In genomic region chr9:81690251-81690851, GRCh38 we compare ENCODE assay signal across 8 cellular contexts.
DNase-seq lines count a peak whose midpoint lies in the region; ATAC-seq and TF ChIP-seq lines count a peak whose summit lies in the region.

No MANE protein-coding gene starts in this region.

- DNase-seq in GM12865 (ENCODE audit: low read depth) (no peak), NCI-H526 treated with DMSO at 0.1 percent for 48 hours (lab: John Stamatoyannopoulos, UW) (peak; percentile 67), ecto neural progenitor cell (ENCODE audit: low spot score) (peak; percentile 65), AML-193 (lab: John Stamatoyannopoulos, UW) (no peak), DMS 273 (lab: John Stamatoyannopoulos, UW; ENCODE audit: unreplicated experiment) (no peak)

- peaks cover 11 to 25% of the 10 kb centered on the region in 2 donors for H3K4me1 ChIP-seq in mucosa of rectum (ENCODE audit: control insufficient read depth in 2 of 2, insufficient read depth in 2 of 2, low read length in 2 of 2)

- TF ChIP-seq CTCF in GM12865 (IDR thresholded peaks at IDR 0.05; ENCODE audit: insufficient read depth, low read depth, low read length, missing control alignments), result no peak

- H3K9ac ChIP-seq in mucosa of rectum (ENCODE audit: low read depth in 1 of 2, low read length in 2 of 2), result peak overlapping the region; percentile 52 to 55

- peak overlapping the region; percentile 72 to 88 for H3K27ac ChIP-seq in mucosa of rectum (ENCODE audit: low read depth in 2 of 2, low read length in 2 of 2)

- no peaks in the 10 kb centered on the region for H3K9me3 ChIP-seq in mucosa of rectum (ENCODE audit: control insufficient read depth in 2 of 2, low read length in 2 of 2)

- no peaks in the 10 kb centered on the region for H3K36me3 ChIP-seq in mucosa of rectum (ENCODE audit: control insufficient read depth in 2 of 2, insufficient read depth in 2 of 2, low read length in 2 of 2)

- no peak for ATAC-seq in HG03108 (IDR thresholded peaks at IDR 0.05; ENCODE audit: unreplicated experiment)
- ATAC-seq in HG03432 (IDR thresholded peaks at IDR 0.05; ENCODE audit: unreplicated experiment), result no peak

- H3K4me3 ChIP-seq in GM12865 (ENCODE audit: low read depth, low read length) (peak overlapping the region; percentile 70), mucosa of rectum (ENCODE audit: low read length in 2 of 2) (peak overlapping the region; percentile 74 to 86)

- no peaks in the 10 kb centered on the region for H3K27me3 ChIP-seq in mucosa of rectum (ENCODE audit: control insufficient read depth in 2 of 2, insufficient read depth in 2 of 2, low read length in 2 of 2)

Comparison
In these comparisons a context has a peak if more than half of its experiments do, and no peak if none do; other contexts are left out.
1. DNase-seq: peak in NCI-H526 treated with DMSO at 0.1 percent for 48 hours (single experiment) and ecto neural progenitor cell (single experiment); none in GM12865 (single experiment), AML-193 (0 of 2) and DMS 273 (single experiment).